1 cellular context compared by ENCODE assay signal in genomic region chr17:59828819-59829216, GRCh38.
A peak's percentile ranks its signal among the peaks of the same experiment; 100 is the strongest.
TF ChIP-seq lines count a peak whose summit lies in the region.
"Not testable (repeated sequence)": the region's sequence is repeated elsewhere in the genome, so short reads cannot be mapped to it uniquely, and the experiment has no call there.

No MANE protein-coding gene starts in this region.

TF ChIP-seq in K562, 482 proteins besides CTCF, POLR2A, EP300 and RAD21 (continued from another document and continues in another):
- peak; percentile 23; the same call in 1 of the 2 replicates for TF ChIP-seq ZBTB5 (IDR thresholded peaks at IDR 0.05)
- peak; percentile 8; the same call in 1 of the 2 replicates for TF ChIP-seq ELF4 (CRISPR knock-in tag; IDR thresholded peaks at IDR 0.05)
- 0 out of 2 replicates have a peak, but pooled peaks have one; percentile 22 for TF ChIP-seq NR4A1 (CRISPR knock-in tag; IDR thresholded peaks at IDR 0.05)
- TF ChIP-seq NR4A1 (tag; IDR thresholded peaks at IDR 0.05); TOE1 (CRISPR knock-in tag; IDR thresholded peaks at IDR 0.05; ENCODE audit: borderline replicate concordance, low read depth): not testable (repeated sequence)
- TF ChIP-seq CEBPB (tag; IDR thresholded peaks at IDR 0.05), result peak; percentile 95
- 0 out of 2 replicates have a peak, but pooled peaks have one; percentile 20 for TF ChIP-seq MTA1 (IDR thresholded peaks at IDR 0.05; ENCODE audit: borderline replicate concordance)
- TF ChIP-seq KDM1A (IDR thresholded peaks at IDR 0.05), result peak; percentile 55 to 76
- 0 out of 2 replicates have a peak, but pooled peaks have one; percentile 65 for TF ChIP-seq ZNF165 (CRISPR knock-in tag; IDR thresholded peaks at IDR 0.05; ENCODE audit: borderline replicate concordance)
- TF ChIP-seq GTF2E2 (tag; IDR thresholded peaks at IDR 0.05), result peak; percentile 73; the same call in 1 of the 2 replicates
- peak; percentile 2 for TF ChIP-seq U2AF1 (optimal IDR thresholded peaks at IDR 0.05; ENCODE audit: low read depth, low read length)
- TF ChIP-seq TOE1 (IDR thresholded peaks at IDR 0.05; ENCODE audit: borderline replicate concordance), result peak; percentile 12; the same call in 1 of the 2 replicates
- 0 out of 4 replicates have a peak, but pooled peaks of 1 of the 2 experiments have one; percentile 47 for TF ChIP-seq TRIM24 (IDR thresholded peaks at IDR 0.05)
- TF ChIP-seq BRD9 (IDR thresholded peaks at IDR 0.05; ENCODE audit: low read depth, partially characterized antibody), result peak; percentile 73
- TF ChIP-seq LARP7 (IDR thresholded peaks at IDR 0.05), result 0 out of 2 replicates have a peak, but pooled peaks have one; percentile 36
- peak in 1 of 2 experiments; percentile 55; a peak in 2 of 4 replicates for TF ChIP-seq MLLT1 (IDR thresholded peaks at IDR 0.05)
- 0 out of 2 replicates have a peak, but pooled peaks have one; percentile 28 for TF ChIP-seq CREB3 (tag; conservative IDR thresholded peaks at IDR 0.05; ENCODE audit: low read depth)
- peak; percentile 47; the same call in 1 of the 2 replicates for TF ChIP-seq THRB (CRISPR knock-in tag; conservative IDR thresholded peaks at IDR 0.05)
- TF ChIP-seq AFF1 (IDR thresholded peaks at IDR 0.05; ENCODE audit: low read depth in 1 of 2, partially characterized antibody in 2 of 2), result peak in 1 of 2 experiments; percentile 17
- peak; percentile 51; the same call in 1 of the 2 replicates for TF ChIP-seq IRF9 (tag; IDR thresholded peaks at IDR 0.05)
- peak; percentile 34 for TF ChIP-seq ZBTB8A (IDR thresholded peaks at IDR 0.05; ENCODE audit: partially characterized antibody)
- peak; percentile 63; the same call in 1 of the 2 replicates for TF ChIP-seq NFRKB (IDR thresholded peaks at IDR 0.05; ENCODE audit: low read depth)
- TF ChIP-seq ZNF311 (CRISPR knock-in tag; IDR thresholded peaks at IDR 0.05), result peak; percentile 66; the same call in 1 of the 2 replicates
- 0 out of 2 replicates have a peak, but pooled peaks have one; percentile 8 for TF ChIP-seq MTA3 (IDR thresholded peaks at IDR 0.05; ENCODE audit: borderline replicate concordance)
- peak; percentile 23; the same call in 1 of the 2 replicates for TF ChIP-seq GMEB1 (CRISPR knock-in tag; IDR thresholded peaks at IDR 0.05)
- peak; percentile 52 for TF ChIP-seq CEBPG (CRISPR knock-in tag; IDR thresholded peaks at IDR 0.05)
- peak; percentile 86 to 93 for TF ChIP-seq CEBPG (tag; conservative IDR thresholded peaks at IDR 0.05 in 1 of 2, IDR thresholded peaks at IDR 0.05 in 1 of 2)
- peak; percentile 26 to 28; a peak in 1 of 4 replicates for TF ChIP-seq NRF1 (conservative IDR thresholded peaks at IDR 0.05 in 1 of 2, IDR thresholded peaks at IDR 0.05 in 1 of 2)
- 0 out of 4 replicates have a peak, but pooled peaks of 1 of the 2 experiments have one; percentile 46 for TF ChIP-seq ZNF318 (IDR thresholded peaks at IDR 0.05; ENCODE audit: borderline replicate concordance in 1 of 2, low read depth in 1 of 2)
- 0 out of 2 replicates have a peak, but pooled peaks have one; percentile 36 for TF ChIP-seq THRAP3 (IDR thresholded peaks at IDR 0.05; ENCODE audit: borderline replicate concordance)
- TF ChIP-seq ZBTB26 (CRISPR knock-in tag; IDR thresholded peaks at IDR 0.05), result 0 out of 2 replicates have a peak, but pooled peaks have one; percentile 78
